In genomic region chr2:68185541-68186164, GRCh38 we compare ENCODE assay signal across 8 cellular contexts. TPM values are rescaled to one million over a fixed set of nuclear protein-coding genes. Genes with fewer than 3 reads are reported as not detected.
DNase-seq lines count a peak whose midpoint lies in the region; ATAC-seq and TF ChIP-seq lines count a peak whose summit lies in the region.

No MANE protein-coding gene starts in this region.

- peak overlapping the region in 1 of 2 donors; percentile 61 for H3K27ac Mint-ChIP-seq in natural killer cell treated with Interleukin-12 subunit alpha and Interleukin-12 subunit beta and Interleukin-15 and Interleukin-18, amount 100 ng/mL, for 72 hours

- no peak overlapping the region for H3K4me2 ChIP-seq in Loucy (ENCODE audit: low read depth, low read length, poor library complexity, severe bottlenecking)

- H3K36me3 ChIP-seq in Loucy (ENCODE audit: insufficient read depth, low read length) = peaks cover 55% of the 10 kb centered on the region; the same call in 1 of the 2 replicates

- H3K9ac ChIP-seq in Loucy (ENCODE audit: low read depth, low read length, poor library complexity, severe bottlenecking) = no peak overlapping the region

- DNase-seq in NCI-H345 (lab: John Stamatoyannopoulos, UW) = peak; percentile 25
- DNase-seq in NCI-H345 treated with DMSO at 0.1 percent for 48 hours (lab: John Stamatoyannopoulos, UW; ENCODE audit: unreplicated experiment) = no peak
- DNase-seq in activated CD4-positive, CD25-positive, alpha-beta regulatory T cell treated with anti-CD3 and anti-CD28 coated beads, Interleukin-2, amount 50 U/mL, for 72 hours = peak; percentile 69
- DNase-seq in ecto neural progenitor cell (ENCODE audit: low spot score) = peak; percentile 72
- peak; percentile 76 for DNase-seq in natural killer cell treated with Interleukin-12 subunit alpha and Interleukin-12 subunit beta and Interleukin-15 and Interleukin-18, amount 100 ng/mL, for 72 hours (ENCODE audit: low spot score)
- no peak for DNase-seq in NCI-H226

- H3K4me1 Mint-ChIP-seq in natural killer cell treated with Interleukin-12 subunit alpha and Interleukin-12 subunit beta and Interleukin-15 and Interleukin-18, amount 100 ng/mL, for 72 hours (ENCODE audit: low read depth in 2 of 2) = peaks cover 31 to 41% of the 10 kb centered on the region in 2 donors

- peak; percentile 88 for TF ChIP-seq CTCF in Loucy (conservative IDR thresholded peaks at IDR 0.05; ENCODE audit: low read length)

- H3K4me1 ChIP-seq in Loucy (ENCODE audit: insufficient read depth, low read length, poor library complexity, severe bottlenecking) = no peaks in the 10 kb centered on the region

- H3K4me3 ChIP-seq in Loucy (ENCODE audit: low read length, poor library complexity, severe bottlenecking) = no peak overlapping the region

- H3K4me3 Mint-ChIP-seq in natural killer cell treated with Interleukin-12 subunit alpha and Interleukin-12 subunit beta and Interleukin-15 and Interleukin-18, amount 100 ng/mL, for 72 hours = no peak overlapping the region

- no peaks in the 10 kb centered on the region for H3K9me2 ChIP-seq in Loucy (replicated peaks; ENCODE audit: low read depth, low read length)

- no peaks in the 10 kb centered on the region for H3K27me3 ChIP-seq in Loucy (ENCODE audit: insufficient read depth, low read length, poor library complexity, severe bottlenecking)

- no peak for ATAC-seq in natural killer cell treated with Interleukin-12 subunit alpha and Interleukin-12 subunit beta and Interleukin-15 and Interleukin-18, amount 100 ng/mL, for 72 hours
- ATAC-seq in HG03045 (IDR thresholded peaks at IDR 0.05; ENCODE audit: unreplicated experiment) = no peak

- H3K9me3 Mint-ChIP-seq in natural killer cell treated with Interleukin-12 subunit alpha and Interleukin-12 subunit beta and Interleukin-15 and Interleukin-18, amount 100 ng/mL, for 72 hours = no peaks in the 10 kb centered on the region

- H3K27me3 Mint-ChIP-seq in natural killer cell treated with Interleukin-12 subunit alpha and Interleukin-12 subunit beta and Interleukin-15 and Interleukin-18, amount 100 ng/mL, for 72 hours = no peaks in the 10 kb centered on the region

- no peak overlapping the region for H2AFZ ChIP-seq in Loucy (ENCODE audit: low read length)

- H3K9me3 ChIP-seq in Loucy (ENCODE audit: insufficient read depth, low read depth, low read length) = no peaks in the 10 kb centered on the region

- peaks cover 26% of the 10 kb centered on the region for H3K36me3 Mint-ChIP-seq in natural killer cell treated with Interleukin-12 subunit alpha and Interleukin-12 subunit beta and Interleukin-15 and Interleukin-18, amount 100 ng/mL, for 72 hours

- H4K20me1 ChIP-seq in Loucy (ENCODE audit: insufficient read depth, low read length, poor library complexity, severe bottlenecking) = peaks cover 25% of the 10 kb centered on the region

- H3F3A ChIP-seq in Loucy (ENCODE audit: low read depth) = no peaks in the 10 kb centered on the region

- peaks cover 42% of the 10 kb centered on the region for H3K79me2 ChIP-seq in Loucy (ENCODE audit: insufficient read depth, low read length)

RNA-seq across cellular contexts. Expression of gene PNO1, which starts 28.0 kb away (rescaled TPM):
- total RNA-seq in natural killer cell treated with Interleukin-12 subunit alpha and Interleukin-12 subunit beta and Interleukin-15 and Interleukin-18, amount 100 ng/mL, for 72 hours = 10 to 100 TPM; 21.1 to 33.3 TPM

Comparison
In these comparisons a context has a peak if more than half of its experiments do, and no peak if none do; other contexts are left out.
1. DNase-seq: peak in NCI-H345 (single experiment), activated CD4-positive, CD25-positive, alpha-beta regulatory T cell treated with anti-CD3 and anti-CD28 coated beads, Interleukin-2, amount 50 U/mL, for 72 hours (single experiment), ecto neural progenitor cell (single experiment) and natural killer cell treated with Interleukin-12 subunit alpha and Interleukin-12 subunit beta and Interleukin-15 and Interleukin-18, amount 100 ng/mL, for 72 hours (single experiment); none in NCI-H345 treated with DMSO at 0.1 percent for 48 hours (single experiment) and NCI-H226 (single experiment).